In the genomic region with DNA sequence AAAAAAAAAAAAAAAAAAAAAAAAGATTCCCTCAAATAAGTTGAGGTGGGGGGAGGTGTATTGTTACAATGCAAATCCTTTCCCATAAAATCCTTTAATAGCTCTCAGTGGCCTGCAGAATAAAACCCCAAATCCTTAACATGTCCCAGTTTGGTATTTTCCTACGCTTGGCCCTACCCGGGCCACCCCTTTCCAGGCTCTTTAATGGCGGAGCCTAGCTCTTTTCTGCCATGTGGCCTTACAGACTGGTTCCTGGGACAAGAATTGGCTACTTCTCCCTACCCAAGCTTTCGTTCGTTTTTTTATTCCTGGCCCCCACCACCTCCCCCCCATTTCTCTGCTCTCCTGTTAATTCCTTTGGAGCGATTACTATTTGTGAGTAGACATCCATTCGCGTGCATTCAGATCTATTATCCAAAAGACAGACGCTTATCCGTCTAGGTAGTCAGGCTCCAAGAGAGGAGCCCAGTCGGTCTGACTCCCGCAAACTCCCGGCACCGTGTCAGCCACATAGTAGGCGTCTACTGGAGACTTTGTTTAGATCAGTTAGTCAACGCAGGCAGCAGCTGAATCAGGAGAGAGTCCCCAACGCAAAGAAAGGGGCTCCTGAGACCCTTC, we compare ENCODE assay signal across 1 cellular context.
TF ChIP-seq lines count a peak whose summit lies in the region.

No MANE protein-coding gene starts in this region.

TF ChIP-seq in HepG2, 621 proteins besides CTCF, POLR2A, EP300 and RAD21 (continues in another document):
- TF ChIP-seq TRIM24 (CRISPR knock-in tag; IDR thresholded peaks at IDR 0.05) (0 out of 2 replicates have a peak, but pooled peaks have one; percentile 35), SRSF9 (IDR thresholded peaks at IDR 0.05; ENCODE audit: borderline replicate concordance, insufficient read depth, low read depth, low read length, poor library complexity, severe bottlenecking) (no peak), ZFP82 (CRISPR knock-in tag; IDR thresholded peaks at IDR 0.05; ENCODE audit: borderline replicate concordance) (0 out of 2 replicates have a peak, but pooled peaks have one; percentile 50), ZNF780A (CRISPR knock-in tag; IDR thresholded peaks at IDR 0.05) (no peak), ZNF616 (CRISPR knock-in tag; IDR thresholded peaks at IDR 0.05; ENCODE audit: low read depth) (0 out of 2 replicates have a peak, but pooled peaks have one; percentile 38), KDM5B (CRISPR knock-in tag; IDR thresholded peaks at IDR 0.05; ENCODE audit: borderline replicate concordance) (no peak), ZNF746 (CRISPR knock-in tag; IDR thresholded peaks at IDR 0.05) (peak; percentile 81; the same call in 1 of the 2 replicates), MED1 (CRISPR knock-in tag; IDR thresholded peaks at IDR 0.05) (no peak), MAFF (IDR thresholded peaks at IDR 0.05; ENCODE audit: low read depth, low read length) (no peak), ZNF510 (CRISPR knock-in tag; IDR thresholded peaks at IDR 0.05; ENCODE audit: low read depth) (no peak), CENPT (CRISPR knock-in tag; IDR thresholded peaks at IDR 0.05; ENCODE audit: low read depth) (0 out of 2 replicates have a peak, but pooled peaks have one; percentile 40), ZNF569 (CRISPR knock-in tag; IDR thresholded peaks at IDR 0.05; ENCODE audit: borderline replicate concordance) (0 out of 2 replicates have a peak, but pooled peaks have one; percentile 29), BHLHE40 (IDR thresholded peaks at IDR 0.05; ENCODE audit: low read length) (no peak), CCDC6 (CRISPR knock-in tag; IDR thresholded peaks at IDR 0.05) (0 out of 2 replicates have a peak, but pooled peaks have one; percentile 6), ZNF33A (CRISPR knock-in tag; IDR thresholded peaks at IDR 0.05; ENCODE audit: borderline replicate concordance) (peak; percentile 29; the same call in 1 of the 2 replicates), ZMYM2 (CRISPR knock-in tag; IDR thresholded peaks at IDR 0.05) (peak; percentile 88), ZEB1 (IDR thresholded peaks at IDR 0.05; ENCODE audit: insufficient replicate concordance, low read depth) (peak; percentile 76), IRX3 (CRISPR knock-in tag; IDR thresholded peaks at IDR 0.05; ENCODE audit: borderline replicate concordance, low read depth) (0 out of 2 replicates have a peak, but pooled peaks have one; percentile 35), SMARCC2 (IDR thresholded peaks at IDR 0.05) (0 out of 2 replicates have a peak, but pooled peaks have one; percentile 37), ZNF605 (CRISPR knock-in tag; IDR thresholded peaks at IDR 0.05) (peak; percentile 78; the same call in 1 of the 2 replicates), ZKSCAN1 (IDR thresholded peaks at IDR 0.05; ENCODE audit: low read length) (peak; percentile 92), GATA4 (IDR thresholded peaks at IDR 0.05; ENCODE audit: borderline replicate concordance, low read depth) (peak; percentile 38; the same call in 1 of the 2 replicates), ZNF3 (CRISPR knock-in tag; IDR thresholded peaks at IDR 0.05) (peak; percentile 15; the same call in 1 of the 2 replicates), ZNF670 (CRISPR knock-in tag; IDR thresholded peaks at IDR 0.05; ENCODE audit: borderline replicate concordance) (0 out of 2 replicates have a peak, but pooled peaks have one; percentile 74)
- TF ChIP-seq, protein P1, sequence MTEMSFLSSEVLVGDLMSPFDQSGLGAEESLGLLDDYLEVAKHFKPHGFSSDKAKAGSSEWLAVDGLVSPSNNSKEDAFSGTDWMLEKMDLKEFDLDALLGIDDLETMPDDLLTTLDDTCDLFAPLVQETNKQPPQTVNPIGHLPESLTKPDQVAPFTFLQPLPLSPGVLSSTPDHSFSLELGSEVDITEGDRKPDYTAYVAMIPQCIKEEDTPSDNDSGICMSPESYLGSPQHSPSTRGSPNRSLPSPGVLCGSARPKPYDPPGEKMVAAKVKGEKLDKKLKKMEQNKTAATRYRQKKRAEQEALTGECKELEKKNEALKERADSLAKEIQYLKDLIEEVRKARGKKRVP (CRISPR knock-in tag; IDR thresholded peaks at IDR 0.05): no peak
- TF ChIP-seq, protein P2, sequence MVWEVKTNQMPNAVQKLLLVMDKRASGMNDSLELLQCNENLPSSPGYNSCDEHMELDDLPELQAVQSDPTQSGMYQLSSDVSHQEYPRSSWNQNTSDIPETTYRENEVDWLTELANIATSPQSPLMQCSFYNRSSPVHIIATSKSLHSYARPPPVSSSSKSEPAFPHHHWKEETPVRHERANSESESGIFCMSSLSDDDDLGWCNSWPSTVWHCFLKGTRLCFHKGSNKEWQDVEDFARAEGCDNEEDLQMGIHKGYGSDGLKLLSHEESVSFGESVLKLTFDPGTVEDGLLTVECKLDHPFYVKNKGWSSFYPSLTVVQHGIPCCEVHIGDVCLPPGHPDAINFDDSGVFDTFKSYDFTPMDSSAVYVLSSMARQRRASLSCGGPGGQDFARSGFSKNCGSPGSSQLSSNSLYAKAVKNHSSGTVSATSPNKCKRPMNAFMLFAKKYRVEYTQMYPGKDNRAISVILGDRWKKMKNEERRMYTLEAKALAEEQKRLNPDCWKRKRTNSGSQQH (CRISPR knock-in tag; IDR thresholded peaks at IDR 0.05; ENCODE audit: low read depth): no peak
- TF ChIP-seq, protein P3, sequence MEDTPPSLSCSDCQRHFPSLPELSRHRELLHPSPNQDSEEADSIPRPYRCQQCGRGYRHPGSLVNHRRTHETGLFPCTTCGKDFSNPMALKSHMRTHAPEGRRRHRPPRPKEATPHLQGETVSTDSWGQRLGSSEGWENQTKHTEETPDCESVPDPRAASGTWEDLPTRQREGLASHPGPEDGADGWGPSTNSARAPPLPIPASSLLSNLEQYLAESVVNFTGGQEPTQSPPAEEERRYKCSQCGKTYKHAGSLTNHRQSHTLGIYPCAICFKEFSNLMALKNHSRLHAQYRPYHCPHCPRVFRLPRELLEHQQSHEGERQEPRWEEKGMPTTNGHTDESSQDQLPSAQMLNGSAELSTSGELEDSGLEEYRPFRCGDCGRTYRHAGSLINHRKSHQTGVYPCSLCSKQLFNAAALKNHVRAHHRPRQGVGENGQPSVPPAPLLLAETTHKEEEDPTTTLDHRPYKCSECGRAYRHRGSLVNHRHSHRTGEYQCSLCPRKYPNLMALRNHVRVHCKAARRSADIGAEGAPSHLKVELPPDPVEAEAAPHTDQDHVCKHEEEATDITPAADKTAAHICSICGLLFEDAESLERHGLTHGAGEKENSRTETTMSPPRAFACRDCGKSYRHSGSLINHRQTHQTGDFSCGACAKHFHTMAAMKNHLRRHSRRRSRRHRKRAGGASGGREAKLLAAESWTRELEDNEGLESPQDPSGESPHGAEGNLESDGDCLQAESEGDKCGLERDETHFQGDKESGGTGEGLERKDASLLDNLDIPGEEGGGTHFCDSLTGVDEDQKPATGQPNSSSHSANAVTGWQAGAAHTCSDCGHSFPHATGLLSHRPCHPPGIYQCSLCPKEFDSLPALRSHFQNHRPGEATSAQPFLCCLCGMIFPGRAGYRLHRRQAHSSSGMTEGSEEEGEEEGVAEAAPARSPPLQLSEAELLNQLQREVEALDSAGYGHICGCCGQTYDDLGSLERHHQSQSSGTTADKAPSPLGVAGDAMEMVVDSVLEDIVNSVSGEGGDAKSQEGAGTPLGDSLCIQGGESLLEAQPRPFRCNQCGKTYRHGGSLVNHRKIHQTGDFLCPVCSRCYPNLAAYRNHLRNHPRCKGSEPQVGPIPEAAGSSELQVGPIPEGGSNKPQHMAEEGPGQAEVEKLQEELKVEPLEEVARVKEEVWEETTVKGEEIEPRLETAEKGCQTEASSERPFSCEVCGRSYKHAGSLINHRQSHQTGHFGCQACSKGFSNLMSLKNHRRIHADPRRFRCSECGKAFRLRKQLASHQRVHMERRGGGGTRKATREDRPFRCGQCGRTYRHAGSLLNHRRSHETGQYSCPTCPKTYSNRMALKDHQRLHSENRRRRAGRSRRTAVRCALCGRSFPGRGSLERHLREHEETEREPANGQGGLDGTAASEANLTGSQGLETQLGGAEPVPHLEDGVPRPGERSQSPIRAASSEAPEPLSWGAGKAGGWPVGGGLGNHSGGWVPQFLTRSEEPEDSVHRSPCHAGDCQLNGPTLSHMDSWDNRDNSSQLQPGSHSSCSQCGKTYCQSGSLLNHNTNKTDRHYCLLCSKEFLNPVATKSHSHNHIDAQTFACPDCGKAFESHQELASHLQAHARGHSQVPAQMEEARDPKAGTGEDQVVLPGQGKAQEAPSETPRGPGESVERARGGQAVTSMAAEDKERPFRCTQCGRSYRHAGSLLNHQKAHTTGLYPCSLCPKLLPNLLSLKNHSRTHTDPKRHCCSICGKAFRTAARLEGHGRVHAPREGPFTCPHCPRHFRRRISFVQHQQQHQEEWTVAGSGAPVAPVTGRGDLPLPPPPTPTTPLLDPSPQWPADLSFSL (CRISPR knock-in tag; IDR thresholded peaks at IDR 0.05): 0 out of 2 replicates have a peak, but pooled peaks have one; percentile 19
- TF ChIP-seq, protein P4, sequence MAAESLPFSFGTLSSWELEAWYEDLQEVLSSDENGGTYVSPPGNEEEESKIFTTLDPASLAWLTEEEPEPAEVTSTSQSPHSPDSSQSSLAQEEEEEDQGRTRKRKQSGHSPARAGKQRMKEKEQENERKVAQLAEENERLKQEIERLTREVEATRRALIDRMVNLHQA (CRISPR knock-in tag; IDR thresholded peaks at IDR 0.05): no peak
- TF ChIP-seq, protein P5, sequence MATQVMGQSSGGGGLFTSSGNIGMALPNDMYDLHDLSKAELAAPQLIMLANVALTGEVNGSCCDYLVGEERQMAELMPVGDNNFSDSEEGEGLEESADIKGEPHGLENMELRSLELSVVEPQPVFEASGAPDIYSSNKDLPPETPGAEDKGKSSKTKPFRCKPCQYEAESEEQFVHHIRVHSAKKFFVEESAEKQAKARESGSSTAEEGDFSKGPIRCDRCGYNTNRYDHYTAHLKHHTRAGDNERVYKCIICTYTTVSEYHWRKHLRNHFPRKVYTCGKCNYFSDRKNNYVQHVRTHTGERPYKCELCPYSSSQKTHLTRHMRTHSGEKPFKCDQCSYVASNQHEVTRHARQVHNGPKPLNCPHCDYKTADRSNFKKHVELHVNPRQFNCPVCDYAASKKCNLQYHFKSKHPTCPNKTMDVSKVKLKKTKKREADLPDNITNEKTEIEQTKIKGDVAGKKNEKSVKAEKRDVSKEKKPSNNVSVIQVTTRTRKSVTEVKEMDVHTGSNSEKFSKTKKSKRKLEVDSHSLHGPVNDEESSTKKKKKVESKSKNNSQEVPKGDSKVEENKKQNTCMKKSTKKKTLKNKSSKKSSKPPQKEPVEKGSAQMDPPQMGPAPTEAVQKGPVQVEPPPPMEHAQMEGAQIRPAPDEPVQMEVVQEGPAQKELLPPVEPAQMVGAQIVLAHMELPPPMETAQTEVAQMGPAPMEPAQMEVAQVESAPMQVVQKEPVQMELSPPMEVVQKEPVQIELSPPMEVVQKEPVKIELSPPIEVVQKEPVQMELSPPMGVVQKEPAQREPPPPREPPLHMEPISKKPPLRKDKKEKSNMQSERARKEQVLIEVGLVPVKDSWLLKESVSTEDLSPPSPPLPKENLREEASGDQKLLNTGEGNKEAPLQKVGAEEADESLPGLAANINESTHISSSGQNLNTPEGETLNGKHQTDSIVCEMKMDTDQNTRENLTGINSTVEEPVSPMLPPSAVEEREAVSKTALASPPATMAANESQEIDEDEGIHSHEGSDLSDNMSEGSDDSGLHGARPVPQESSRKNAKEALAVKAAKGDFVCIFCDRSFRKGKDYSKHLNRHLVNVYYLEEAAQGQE (IDR thresholded peaks at IDR 0.05; ENCODE audit: borderline replicate concordance in 1 of 2, low read depth in 1 of 2, low read length in 2 of 2): 0 out of 4 replicates have a peak, but pooled peaks of 1 of the 2 experiments have one; percentile 32
- TF ChIP-seq, protein P6, sequence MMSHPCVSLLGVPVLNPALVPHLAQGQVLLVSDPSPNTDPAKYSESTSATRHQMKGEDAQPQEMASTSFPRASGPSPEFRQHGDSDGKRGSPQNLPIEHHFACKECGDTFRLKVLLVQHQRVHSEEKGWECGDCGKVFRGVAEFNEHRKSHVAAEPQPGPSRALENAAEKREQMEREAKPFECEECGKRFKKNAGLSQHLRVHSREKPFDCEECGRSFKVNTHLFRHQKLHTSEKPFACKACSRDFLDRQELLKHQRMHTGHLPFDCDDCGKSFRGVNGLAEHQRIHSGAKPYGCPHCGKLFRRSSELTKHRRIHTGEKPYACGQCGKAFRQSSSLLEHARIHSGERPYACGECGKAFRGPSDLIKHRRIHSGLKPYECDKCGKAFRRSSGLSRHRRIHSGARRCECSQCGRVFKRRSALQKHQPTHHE (CRISPR knock-in tag; IDR thresholded peaks at IDR 0.05; ENCODE audit: borderline replicate concordance): 0 out of 2 replicates have a peak, but pooled peaks have one; percentile 1
- TF ChIP-seq, protein P7, sequence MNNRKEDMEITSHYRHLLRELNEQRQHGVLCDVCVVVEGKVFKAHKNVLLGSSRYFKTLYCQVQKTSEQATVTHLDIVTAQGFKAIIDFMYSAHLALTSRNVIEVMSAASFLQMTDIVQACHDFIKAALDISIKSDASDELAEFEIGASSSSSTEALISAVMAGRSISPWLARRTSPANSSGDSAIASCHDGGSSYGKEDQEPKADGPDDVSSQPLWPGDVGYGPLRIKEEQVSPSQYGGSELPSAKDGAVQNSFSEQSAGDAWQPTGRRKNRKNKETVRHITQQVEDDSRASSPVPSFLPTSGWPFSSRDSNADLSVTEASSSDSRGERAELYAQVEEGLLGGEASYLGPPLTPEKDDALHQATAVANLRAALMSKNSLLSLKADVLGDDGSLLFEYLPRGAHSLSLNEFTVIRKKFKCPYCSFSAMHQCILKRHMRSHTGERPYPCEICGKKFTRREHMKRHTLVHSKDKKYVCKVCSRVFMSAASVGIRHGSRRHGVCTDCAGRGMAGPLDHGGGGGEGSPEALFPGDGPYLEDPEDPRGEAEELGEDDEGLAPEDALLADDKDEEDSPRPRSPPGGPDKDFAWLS (CRISPR knock-in tag; IDR thresholded peaks at IDR 0.05; ENCODE audit: borderline replicate concordance): no peak
